In the genomic region with DNA sequence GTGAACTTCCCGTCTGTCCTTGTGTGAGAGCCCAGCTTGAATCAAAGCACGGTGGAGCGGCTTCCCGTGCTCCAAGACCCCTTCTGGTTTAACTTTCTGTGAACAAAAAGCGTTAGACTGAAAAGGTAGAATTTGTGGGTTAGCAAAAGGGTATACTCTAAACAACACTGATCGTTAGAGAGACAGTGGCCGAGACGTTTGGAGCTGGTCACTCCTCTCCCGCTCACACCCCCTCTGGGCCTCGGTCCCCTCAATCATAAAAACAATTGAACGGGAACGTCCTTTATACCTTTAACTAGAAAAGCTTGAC, we compare ENCODE assay signal across 8 cellular contexts. TPM values are rescaled to one million over a fixed set of nuclear protein-coding genes. Genes with fewer than 3 reads are reported as not detected.
DNase-seq lines count a peak whose midpoint lies in the region; ATAC-seq and TF ChIP-seq lines count a peak whose summit lies in the region.

No MANE protein-coding gene starts in this region.

- DNase-seq in MCF 10A (ENCODE audit: unreplicated experiment) (peak; percentile 4), memory B cell (ENCODE audit: low spot score in 2 of 2) (no peak), dermis blood vessel endothelial cell (no peak), NK-92 (lab: John Stamatoyannopoulos, UW; ENCODE audit: unreplicated experiment) (no peak), NCI-H2171 (lab: John Stamatoyannopoulos, UW) (no peak)

- H3K27ac Mint-ChIP-seq in MCF 10A (ENCODE audit: low read depth, unreplicated experiment) (peak overlapping the region; percentile 98), memory B cell (peak overlapping the region; percentile 97)

- H3K9me3 Mint-ChIP-seq in MCF 10A (ENCODE audit: unreplicated experiment) (no peaks in the 10 kb centered on the region), memory B cell (no peaks in the 10 kb centered on the region)

- peak overlapping the region; percentile 98 for H3K4me3 Mint-ChIP-seq in MCF 10A (ENCODE audit: unreplicated experiment)
- peak overlapping the region; percentile 90 for H3K4me3 Mint-ChIP-seq in memory B cell

- ATAC-seq in HG03457 (IDR thresholded peaks at IDR 0.05; ENCODE audit: unreplicated experiment) (peak; percentile 11), memory B cell (ENCODE audit: low read depth) (no peak)
- no peak for ATAC-seq in activated CD4-positive, CD25-positive, alpha-beta regulatory T cell treated with anti-CD3 and anti-CD28 coated beads, Interleukin-2, amount 50 U/mL, for 24 hours

- H3K4me1 Mint-ChIP-seq in MCF 10A (ENCODE audit: insufficient read depth, unreplicated experiment) (peaks cover 9% of the 10 kb centered on the region), memory B cell (peaks cover 8% of the 10 kb centered on the region)

- H3K27me3 Mint-ChIP-seq in MCF 10A (ENCODE audit: insufficient read depth, unreplicated experiment) (no peaks in the 10 kb centered on the region), memory B cell (no peaks in the 10 kb centered on the region)

- intact Hi-C loops in MCF 10A (cut with micrococcal nuclease): no loop called here

- CTCF ChIA-PET in MCF 10A (lab: Yijun Ruan, JAX): interaction anchor here (0.5 to 2.6 kb wide), 2 partner anchors 66 to 118 kb away, joined by 4 to 13 read pairs; no protein-coding TSS in a partner anchor

- H3K27ac ChIP-seq in 22Rv1: peak overlapping the region; percentile 88

- TSS peak; percentile 39 for BruUV-seq in MCF 10A (replicated peaks; lab: Mats Ljungman, UMichigan)

- H3K36me3 Mint-ChIP-seq in MCF 10A (ENCODE audit: insufficient read depth, unreplicated experiment) (peaks cover 57% of the 10 kb centered on the region), memory B cell (peaks cover 13% of the 10 kb centered on the region)

- TF ChIP-seq CTCF in 22Rv1 (IDR thresholded peaks at IDR 0.05) (no peak), MCF 10A (IDR thresholded peaks at IDR 0.05; ENCODE audit: unreplicated experiment) (no peak)

- POLR2A ChIA-PET in MCF 10A (lab: Yijun Ruan, JAX): interaction anchor here (0.8 to 1.6 kb wide), 8 partner anchors 10 to 114 kb away, joined by 3 to 10 read pairs (median 4); no protein-coding TSS in a partner anchor

RNA-seq across cellular contexts. Expression of a gene that starts 0.5 kb away (rescaled TPM):
- total RNA-seq in MCF 10A (2022) (32.7 and 36.8 TPM in 2 replicates), dermis blood vessel endothelial cell (15.9 and 18.0 TPM in 2 replicates)

RNA-seq across cellular contexts. Expression of a gene that starts 36.7 kb away (rescaled TPM):
- total RNA-seq in MCF 10A (2022) (9.1 and 15.4 TPM in 2 replicates), dermis blood vessel endothelial cell (94.3 and 147 TPM in 2 replicates)

RNA-seq across cellular contexts. Expression of a gene that starts 40.4 kb away (rescaled TPM):
- total RNA-seq in MCF 10A (2022) (not detected in 2 replicates), dermis blood vessel endothelial cell (not detected in 2 replicates)
